ENCODE assay signal across 1 cellular context in genomic region chr9:124859803-124860581, GRCh38.
TF ChIP-seq lines count a peak whose summit lies in the region.

No MANE protein-coding gene starts in this region.

TF ChIP-seq in A549, 52 proteins besides CTCF, POLR2A, EP300 and RAD21 (continued from another document):
- TF ChIP-seq KDM1A (IDR thresholded peaks at IDR 0.05; ENCODE audit: low read depth) = no peak
